Comparison of ENCODE assay signal across 23 cellular contexts in genomic region chr9:28121353-28121752, GRCh38.
"Had no signal": no experiment of that assay in that cellular context is flagged by ENCODE, and none has a peak within 500 bp of the region (broad histone marks: within the 10 kb centered on the region; RNA-seq: fewer than 3 reads in every experiment).

No MANE protein-coding gene starts in this region.

- H3K36me3 Mint-ChIP-seq: mesothelial cell of epicardium; natural killer cell treated with Interleukin-12 subunit alpha and Interleukin-12 subunit beta and Interleukin-15 and Interleukin-18, amount 100 ng/mL, for 72 hours had no signal

- ATAC-seq: activated CD8-positive, alpha-beta T cell treated with anti-CD3 and anti-CD28 coated beads for 36 hours; activated T-helper 17 cell treated with anti-CD3 and anti-CD28 coated beads, Interleukin-2, amount 50 U/mL, for 72 hours; body of pancreas; effector memory CD8-positive, alpha-beta T cell; left cardiac atrium; lower lobe of right lung; natural killer cell treated with Interleukin-12 subunit alpha and Interleukin-12 subunit beta and Interleukin-15 and Interleukin-18, amount 100 ng/mL, for 72 hours; sciatic nerve; stimulated activated naive CD8-positive, alpha-beta T cell treated with anti-CD3 and anti-CD28 coated beads, Interleukin-15, amount 100 ng/mL, for 72 hours had no signal

- H3K79me2 ChIP-seq: hepatocyte had no signal

- H3K4me3 ChIP-seq: body of pancreas, hepatocyte, lower lobe of right lung, smooth muscle cell, suprapubic skin had no signal

- H3K4me3 Mint-ChIP-seq: activated B cell treated with CpG ODN at 0.5 μM for 24 hours; activated CD8-positive, alpha-beta T cell treated with anti-CD3 and anti-CD28 coated beads for 36 hours; activated T-helper 17 cell treated with anti-CD3 and anti-CD28 coated beads, Interleukin-2, amount 50 U/mL, for 72 hours; effector memory CD8-positive, alpha-beta T cell; mesothelial cell of epicardium; natural killer cell treated with Interleukin-12 subunit alpha and Interleukin-12 subunit beta and Interleukin-15 and Interleukin-18, amount 100 ng/mL, for 72 hours; stimulated activated naive CD8-positive, alpha-beta T cell treated with anti-CD3 and anti-CD28 coated beads, Interleukin-15, amount 100 ng/mL, for 72 hours had no signal

- DNase-seq: activated B cell treated with CpG ODN at 0.5 μM for 24 hours; activated CD4-positive, alpha-beta T cell treated with anti-CD3 and anti-CD28 coated beads for 4 hours; activated CD8-positive, alpha-beta T cell treated with anti-CD3 and anti-CD28 coated beads for 36 hours; activated naive CD4-positive, alpha-beta T cell treated with Interleukin-2 at 50 U/mL for 16 hours; activated T-cell treated with anti-CD3 and anti-CD28 coated beads, Interleukin-2, amount 50 U/mL, for 1 hour; body of pancreas; effector memory CD8-positive, alpha-beta T cell; foreskin fibroblast; left cardiac atrium; lower lobe of right lung; nucleus accumbens; stimulated activated CD4-positive, alpha-beta T cell treated with anti-CD3 and anti-CD28 coated beads, Interleukin-4, amount 100 ng/mL, for 1 hour; stimulated activated naive CD8-positive, alpha-beta T cell treated with anti-CD3 and anti-CD28 coated beads, Interleukin-15, amount 100 ng/mL, for 72 hours; trophoblast cell had no signal

- H3K4me1 ChIP-seq: body of pancreas, lower lobe of right lung, suprapubic skin had no signal

- H3K4me1 Mint-ChIP-seq: activated B cell treated with CpG ODN at 0.5 μM for 24 hours; activated T-helper 17 cell treated with anti-CD3 and anti-CD28 coated beads, Interleukin-2, amount 50 U/mL, for 72 hours; stimulated activated naive CD8-positive, alpha-beta T cell treated with anti-CD3 and anti-CD28 coated beads, Interleukin-15, amount 100 ng/mL, for 72 hours had no signal

- H3K36me3 ChIP-seq: lower lobe of right lung, suprapubic skin had no signal

- H3K27me3 Mint-ChIP-seq: activated B cell treated with CpG ODN at 0.5 μM for 24 hours; activated CD8-positive, alpha-beta T cell treated with anti-CD3 and anti-CD28 coated beads for 36 hours; activated T-helper 17 cell treated with anti-CD3 and anti-CD28 coated beads, Interleukin-2, amount 50 U/mL, for 72 hours; effector memory CD8-positive, alpha-beta T cell; natural killer cell treated with Interleukin-12 subunit alpha and Interleukin-12 subunit beta and Interleukin-15 and Interleukin-18, amount 100 ng/mL, for 72 hours; stimulated activated naive CD8-positive, alpha-beta T cell treated with anti-CD3 and anti-CD28 coated beads, Interleukin-15, amount 100 ng/mL, for 72 hours had no signal

- H3K27me3 ChIP-seq: body of pancreas, hepatocyte, suprapubic skin had no signal

- H3K27ac ChIP-seq: body of pancreas, epithelial cell of prostate, hepatocyte, lower lobe of right lung, suprapubic skin had no signal

- H3K9me3 Mint-ChIP-seq: activated B cell treated with CpG ODN at 0.5 μM for 24 hours; mesothelial cell of epicardium; natural killer cell treated with Interleukin-12 subunit alpha and Interleukin-12 subunit beta and Interleukin-15 and Interleukin-18, amount 100 ng/mL, for 72 hours; stimulated activated naive CD8-positive, alpha-beta T cell treated with anti-CD3 and anti-CD28 coated beads, Interleukin-15, amount 100 ng/mL, for 72 hours had no signal

- FAIRE-seq: islet of Langerhans had no signal

- H2AFZ ChIP-seq: hepatocyte had no signal

- H3K9me3 ChIP-seq: body of pancreas, lower lobe of right lung, suprapubic skin had no signal

- H3K27ac Mint-ChIP-seq: activated B cell treated with CpG ODN at 0.5 μM for 24 hours; activated CD8-positive, alpha-beta T cell treated with anti-CD3 and anti-CD28 coated beads for 36 hours; activated T-helper 17 cell treated with anti-CD3 and anti-CD28 coated beads, Interleukin-2, amount 50 U/mL, for 72 hours; effector memory CD8-positive, alpha-beta T cell; natural killer cell treated with Interleukin-12 subunit alpha and Interleukin-12 subunit beta and Interleukin-15 and Interleukin-18, amount 100 ng/mL, for 72 hours; stimulated activated naive CD8-positive, alpha-beta T cell treated with anti-CD3 and anti-CD28 coated beads, Interleukin-15, amount 100 ng/mL, for 72 hours had no signal

- H3K4me2 ChIP-seq: hepatocyte, smooth muscle cell had no signal
